ENCODE assay signal across 1 cellular context in genomic region chr14:102584871-102585869, GRCh38.
TF ChIP-seq lines count a peak whose summit lies in the region.

No MANE protein-coding gene starts in this region.

TF ChIP-seq in HepG2, 621 proteins besides CTCF, POLR2A, EP300 and RAD21 (continued from another document and continues in another):
- TF ChIP-seq ZNF276 (CRISPR knock-in tag; IDR thresholded peaks at IDR 0.05; ENCODE audit: low read depth) (no peak), CHD4 (IDR thresholded peaks at IDR 0.05; ENCODE audit: borderline replicate concordance, low read length) (no peak), ZBTB33 (CRISPR knock-in tag; IDR thresholded peaks at IDR 0.05) (no peak), MYPOP (CRISPR knock-in tag; IDR thresholded peaks at IDR 0.05) (no peak), ARNT (IDR thresholded peaks at IDR 0.05) (no peak), ZNF501 (CRISPR knock-in tag; IDR thresholded peaks at IDR 0.05) (peak; percentile 41; the same call in 1 of the 2 replicates), CHD2 (IDR thresholded peaks at IDR 0.05; ENCODE audit: low read depth, low read length) (no peak), NFKBIZ (CRISPR knock-in tag; IDR thresholded peaks at IDR 0.05) (no peak), MTF1 (CRISPR knock-in tag; IDR thresholded peaks at IDR 0.05) (no peak), ZIK1 (CRISPR knock-in tag; IDR thresholded peaks at IDR 0.05; ENCODE audit: borderline replicate concordance, low read depth) (no peak), MYNN (CRISPR knock-in tag; IDR thresholded peaks at IDR 0.05; ENCODE audit: low read depth) (no peak), ZNF768 (CRISPR knock-in tag; IDR thresholded peaks at IDR 0.05) (no peak), TCF7L2 (IDR thresholded peaks at IDR 0.05; ENCODE audit: low read depth, low read length) (no peak), GTF2F1 (IDR thresholded peaks at IDR 0.05; ENCODE audit: low read length) (no peak), MTA3 (CRISPR knock-in tag; IDR thresholded peaks at IDR 0.05) (no peak), NCOA5 (CRISPR knock-in tag; IDR thresholded peaks at IDR 0.05) (no peak), KLF9 (CRISPR knock-in tag; IDR thresholded peaks at IDR 0.05; ENCODE audit: low read depth) (no peak), SALL1 (CRISPR knock-in tag; IDR thresholded peaks at IDR 0.05) (peak; percentile 38; the same call in 1 of the 2 replicates), ZNF367 (CRISPR knock-in tag; IDR thresholded peaks at IDR 0.05; ENCODE audit: borderline replicate concordance) (no peak), STAG1 (CRISPR knock-in tag; IDR thresholded peaks at IDR 0.05) (no peak), SNAI1 (CRISPR knock-in tag; IDR thresholded peaks at IDR 0.05; ENCODE audit: borderline replicate concordance) (no peak), ZFX (CRISPR knock-in tag; IDR thresholded peaks at IDR 0.05; ENCODE audit: low read depth) (peak; percentile 94), NR2F2 (IDR thresholded peaks at IDR 0.05; ENCODE audit: borderline replicate concordance, low read depth) (no peak), ZFP37 (CRISPR knock-in tag; IDR thresholded peaks at IDR 0.05; ENCODE audit: borderline replicate concordance) (no peak), SOX13 (IDR thresholded peaks at IDR 0.05) (no peak), SOX13 (CRISPR knock-in tag; conservative IDR thresholded peaks at IDR 0.05 in 1 of 2, IDR thresholded peaks at IDR 0.05 in 1 of 2) (no peak), HNF4G (IDR thresholded peaks at IDR 0.05; ENCODE audit: borderline replicate concordance, low read depth, low read length) (no peak), HNF4G (CRISPR knock-in tag; IDR thresholded peaks at IDR 0.05; ENCODE audit: borderline replicate concordance, low read depth) (no peak), MXD3 (CRISPR knock-in tag; IDR thresholded peaks at IDR 0.05) (no peak), NFIC (IDR thresholded peaks at IDR 0.05; ENCODE audit: low read length) (no peak), KLF12 (CRISPR knock-in tag; IDR thresholded peaks at IDR 0.05; ENCODE audit: borderline replicate concordance) (no peak), ZNF652 (CRISPR knock-in tag; IDR thresholded peaks at IDR 0.05; ENCODE audit: borderline replicate concordance, low read depth) (no peak), ZNF30 (CRISPR knock-in tag; IDR thresholded peaks at IDR 0.05) (peak; percentile 76), ZSCAN29 (CRISPR knock-in tag; conservative IDR thresholded peaks at IDR 0.05) (no peak), NRL (CRISPR knock-in tag; IDR thresholded peaks at IDR 0.05; ENCODE audit: borderline replicate concordance) (peak; percentile 85), IKZF1 (IDR thresholded peaks at IDR 0.05) (no peak), E2F1 (CRISPR knock-in tag; IDR thresholded peaks at IDR 0.05) (no peak), RFX3 (CRISPR knock-in tag; IDR thresholded peaks at IDR 0.05) (no peak), IRF9 (CRISPR knock-in tag; IDR thresholded peaks at IDR 0.05; ENCODE audit: borderline replicate concordance) (no peak), ZNF780A (CRISPR knock-in tag; IDR thresholded peaks at IDR 0.05) (no peak), ZNF850 (CRISPR knock-in tag; conservative IDR thresholded peaks at IDR 0.05) (no peak)
- TF ChIP-seq, protein P1, sequence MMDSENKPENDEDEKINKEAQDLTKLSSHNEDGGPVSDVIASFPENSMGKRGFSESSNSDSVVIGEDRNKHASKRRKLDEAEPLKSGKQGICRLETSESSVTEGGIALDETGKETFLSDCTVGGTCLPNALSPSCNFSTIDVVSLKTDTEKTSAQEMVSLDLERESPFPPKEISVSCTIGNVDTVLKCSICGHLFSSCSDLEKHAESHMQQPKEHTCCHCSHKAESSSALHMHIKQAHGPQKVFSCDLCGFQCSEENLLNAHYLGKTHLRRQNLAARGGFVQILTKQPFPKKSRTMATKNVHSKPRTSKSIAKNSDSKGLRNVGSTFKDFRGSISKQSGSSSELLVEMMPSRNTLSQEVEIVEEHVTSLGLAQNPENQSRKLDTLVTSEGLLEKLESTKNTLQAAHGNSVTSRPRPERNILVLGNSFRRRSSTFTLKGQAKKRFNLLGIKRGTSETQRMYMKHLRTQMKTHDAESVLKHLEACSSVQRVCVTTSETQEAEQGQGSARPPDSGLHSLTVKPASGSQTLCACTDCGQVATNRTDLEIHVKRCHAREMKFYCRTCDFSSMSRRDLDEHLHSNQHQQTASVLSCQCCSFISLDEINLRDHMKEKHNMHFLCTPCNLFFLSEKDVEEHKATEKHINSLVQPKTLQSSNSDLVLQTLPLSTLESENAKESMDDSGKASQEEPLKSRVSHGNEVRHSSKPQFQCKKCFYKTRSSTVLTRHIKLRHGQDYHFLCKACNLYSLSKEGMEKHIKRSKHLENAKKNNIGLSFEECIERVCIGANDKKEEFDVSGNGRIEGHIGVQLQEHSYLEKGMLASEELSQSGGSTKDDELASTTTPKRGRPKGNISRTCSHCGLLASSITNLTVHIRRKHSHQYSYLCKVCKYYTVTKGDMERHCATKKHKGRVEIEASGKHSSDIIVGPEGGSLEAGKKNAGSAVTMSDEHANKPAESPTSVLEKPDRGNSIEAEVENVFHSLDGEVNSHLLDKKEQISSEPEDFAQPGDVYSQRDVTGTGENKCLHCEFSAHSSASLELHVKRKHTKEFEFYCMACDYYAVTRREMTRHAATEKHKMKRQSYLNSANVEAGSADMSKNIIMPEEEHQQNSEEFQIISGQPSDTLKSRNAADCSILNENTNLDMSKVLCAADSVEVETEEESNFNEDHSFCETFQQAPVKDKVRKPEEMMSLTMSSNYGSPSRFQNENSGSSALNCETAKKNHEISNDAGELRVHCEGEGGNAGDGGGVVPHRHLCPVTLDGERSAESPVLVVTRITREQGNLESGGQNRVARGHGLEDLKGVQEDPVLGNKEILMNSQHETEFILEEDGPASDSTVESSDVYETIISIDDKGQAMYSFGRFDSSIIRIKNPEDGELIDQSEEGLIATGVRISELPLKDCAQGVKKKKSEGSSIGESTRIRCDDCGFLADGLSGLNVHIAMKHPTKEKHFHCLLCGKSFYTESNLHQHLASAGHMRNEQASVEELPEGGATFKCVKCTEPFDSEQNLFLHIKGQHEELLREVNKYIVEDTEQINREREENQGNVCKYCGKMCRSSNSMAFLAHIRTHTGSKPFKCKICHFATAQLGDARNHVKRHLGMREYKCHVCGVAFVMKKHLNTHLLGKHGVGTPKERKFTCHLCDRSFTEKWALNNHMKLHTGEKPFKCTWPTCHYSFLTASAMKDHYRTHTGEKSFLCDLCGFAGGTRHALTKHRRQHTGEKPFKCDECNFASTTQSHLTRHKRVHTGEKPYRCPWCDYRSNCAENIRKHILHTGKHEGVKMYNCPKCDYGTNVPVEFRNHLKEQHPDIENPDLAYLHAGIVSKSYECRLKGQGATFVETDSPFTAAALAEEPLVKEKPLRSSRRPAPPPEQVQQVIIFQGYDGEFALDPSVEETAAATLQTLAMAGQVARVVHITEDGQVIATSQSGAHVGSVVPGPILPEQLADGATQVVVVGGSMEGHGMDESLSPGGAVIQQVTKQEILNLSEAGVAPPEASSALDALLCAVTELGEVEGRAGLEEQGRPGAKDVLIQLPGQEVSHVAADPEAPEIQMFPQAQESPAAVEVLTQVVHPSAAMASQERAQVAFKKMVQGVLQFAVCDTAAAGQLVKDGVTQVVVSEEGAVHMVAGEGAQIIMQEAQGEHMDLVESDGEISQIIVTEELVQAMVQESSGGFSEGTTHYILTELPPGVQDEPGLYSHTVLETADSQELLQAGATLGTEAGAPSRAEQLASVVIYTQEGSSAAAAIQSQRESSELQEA (CRISPR knock-in tag; IDR thresholded peaks at IDR 0.05; ENCODE audit: not compliant biosample characterization) = peak; percentile 60
- TF ChIP-seq, protein P2, sequence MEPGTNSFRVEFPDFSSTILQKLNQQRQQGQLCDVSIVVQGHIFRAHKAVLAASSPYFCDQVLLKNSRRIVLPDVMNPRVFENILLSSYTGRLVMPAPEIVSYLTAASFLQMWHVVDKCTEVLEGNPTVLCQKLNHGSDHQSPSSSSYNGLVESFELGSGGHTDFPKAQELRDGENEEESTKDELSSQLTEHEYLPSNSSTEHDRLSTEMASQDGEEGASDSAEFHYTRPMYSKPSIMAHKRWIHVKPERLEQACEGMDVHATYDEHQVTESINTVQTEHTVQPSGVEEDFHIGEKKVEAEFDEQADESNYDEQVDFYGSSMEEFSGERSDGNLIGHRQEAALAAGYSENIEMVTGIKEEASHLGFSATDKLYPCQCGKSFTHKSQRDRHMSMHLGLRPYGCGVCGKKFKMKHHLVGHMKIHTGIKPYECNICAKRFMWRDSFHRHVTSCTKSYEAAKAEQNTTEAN (CRISPR knock-in tag; conservative IDR thresholded peaks at IDR 0.05) = no peak
- TF ChIP-seq, protein P3, sequence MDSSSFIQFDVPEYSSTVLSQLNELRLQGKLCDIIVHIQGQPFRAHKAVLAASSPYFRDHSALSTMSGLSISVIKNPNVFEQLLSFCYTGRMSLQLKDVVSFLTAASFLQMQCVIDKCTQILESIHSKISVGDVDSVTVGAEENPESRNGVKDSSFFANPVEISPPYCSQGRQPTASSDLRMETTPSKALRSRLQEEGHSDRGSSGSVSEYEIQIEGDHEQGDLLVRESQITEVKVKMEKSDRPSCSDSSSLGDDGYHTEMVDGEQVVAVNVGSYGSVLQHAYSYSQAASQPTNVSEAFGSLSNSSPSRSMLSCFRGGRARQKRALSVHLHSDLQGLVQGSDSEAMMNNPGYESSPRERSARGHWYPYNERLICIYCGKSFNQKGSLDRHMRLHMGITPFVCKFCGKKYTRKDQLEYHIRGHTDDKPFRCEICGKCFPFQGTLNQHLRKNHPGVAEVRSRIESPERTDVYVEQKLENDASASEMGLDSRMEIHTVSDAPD (CRISPR knock-in tag; IDR thresholded peaks at IDR 0.05) = no peak
- TF ChIP-seq, protein P4, sequence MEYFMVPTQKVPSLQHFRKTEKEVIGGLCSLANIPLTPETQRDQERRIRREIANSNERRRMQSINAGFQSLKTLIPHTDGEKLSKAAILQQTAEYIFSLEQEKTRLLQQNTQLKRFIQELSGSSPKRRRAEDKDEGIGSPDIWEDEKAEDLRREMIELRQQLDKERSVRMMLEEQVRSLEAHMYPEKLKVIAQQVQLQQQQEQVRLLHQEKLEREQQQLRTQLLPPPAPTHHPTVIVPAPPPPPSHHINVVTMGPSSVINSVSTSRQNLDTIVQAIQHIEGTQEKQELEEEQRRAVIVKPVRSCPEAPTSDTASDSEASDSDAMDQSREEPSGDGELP (IDR thresholded peaks at IDR 0.05; ENCODE audit: borderline replicate concordance, low read depth) = no peak
